ENCODE assay signal across 8 cellular contexts in the genomic region with DNA sequence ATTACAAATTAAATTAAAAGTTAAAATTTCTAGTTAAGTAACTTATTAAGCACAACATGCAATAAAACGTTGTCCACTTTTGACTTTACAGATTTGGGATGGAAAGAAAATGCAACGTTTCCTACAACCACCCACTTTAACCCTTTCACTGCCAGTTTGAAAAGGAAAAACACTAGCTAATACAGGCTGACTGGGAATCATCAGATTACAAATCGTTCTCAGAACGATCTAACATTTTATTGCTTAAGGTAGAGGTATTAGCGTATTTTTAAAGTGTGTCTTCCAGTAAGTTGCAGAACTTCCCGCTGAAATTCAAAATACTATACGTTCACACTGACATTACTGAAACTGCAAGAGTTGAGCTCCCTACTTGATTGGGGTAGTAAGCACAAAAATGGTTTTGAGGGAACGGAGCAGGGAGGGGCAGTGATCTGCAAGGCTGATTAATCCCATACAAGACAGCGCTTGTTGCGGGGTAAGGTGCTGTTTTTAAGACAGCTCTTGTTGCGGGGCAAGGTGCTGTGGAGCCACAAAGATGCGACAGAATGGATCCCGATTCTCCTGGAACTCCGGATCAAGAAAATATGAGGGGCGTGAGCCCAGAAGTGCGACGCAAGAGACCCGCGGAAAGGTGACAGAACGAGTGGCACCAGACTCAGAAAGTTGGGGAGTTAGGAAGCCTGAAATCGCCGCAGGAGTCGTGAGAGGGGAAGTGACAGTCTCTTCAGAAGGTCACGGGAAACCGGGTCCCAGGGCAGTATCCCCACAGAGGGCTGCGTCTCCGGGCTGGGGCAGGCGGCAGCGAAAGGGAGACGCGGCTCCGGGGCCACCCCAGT. TPM values are rescaled to one million over a fixed set of nuclear protein-coding genes. Genes with fewer than 3 reads are reported as not detected.
A peak's percentile ranks its signal among the peaks of the same experiment; 100 is the strongest.
DNase-seq lines count a peak whose midpoint lies in the region; ATAC-seq lines count a peak whose summit lies in the region.

No MANE protein-coding gene starts in this region.

- intact Hi-C loops in Right ventricle myocardium superior (cut with DNase I): no loop called here

- peak overlapping the region; percentile 68 for H3K18ac ChIP-seq in trophoblast cell (ENCODE audit: low read length)

- H3K79me1 ChIP-seq in trophoblast cell (ENCODE audit: low read length): peaks cover 5% of the 10 kb centered on the region

- H4K91ac ChIP-seq in trophoblast cell (ENCODE audit: low read depth, low read length): peak overlapping the region; percentile 21

- peak overlapping the region; percentile 81 for H3K4me2 ChIP-seq in trophoblast cell (ENCODE audit: low read length)

- H2BK5ac ChIP-seq in trophoblast cell (ENCODE audit: low read depth, low read length, poor library complexity): peak overlapping the region; percentile 28

- peak overlapping the region; percentile 86 for H4K8ac ChIP-seq in trophoblast cell (ENCODE audit: low read depth, low read length)

- H2BK12ac ChIP-seq in trophoblast cell (ENCODE audit: low read length): no peak overlapping the region

- H3K23ac ChIP-seq in trophoblast cell (ENCODE audit: low read length): no peak overlapping the region

- no peaks in the 10 kb centered on the region for H3K9me3 ChIP-seq in trophoblast cell (ENCODE audit: insufficient read depth, low read depth, low read length)

- H3K79me2 ChIP-seq in trophoblast cell (ENCODE audit: control insufficient read depth, insufficient read depth, low read length, poor library complexity): peaks cover 7% of the 10 kb centered on the region

- peak; percentile 3 to 5 for DNase-seq in stimulated activated CD4-positive, alpha-beta T cell treated with anti-CD3 and anti-CD28 coated beads, Interleukin-1b, Interleukin-23, amount 100 ng/mL, for 4 hours (ENCODE audit: low read depth in 2 of 2)
- no peak for DNase-seq in stimulated activated CD4-positive, alpha-beta T cell treated with anti-CD3 and anti-CD28 coated beads, Interleukin-12 subunit alpha, Interleukin-12 subunit beta, amount 100 ng/mL, for 4 hours
- DNase-seq in MV-4-11 (lab: John Stamatoyannopoulos, UW): peak; percentile 47
- no peak for DNase-seq in Right ventricle myocardium superior
- peak in 1 of 2 donors; percentile 28 for DNase-seq in trophoblast cell
- DNase-seq in Ammon's horn (ENCODE audit: low spot score): no peak

- peak overlapping the region; percentile 94 for H3K9ac ChIP-seq in trophoblast cell (ENCODE audit: low read length)

- H3K4ac ChIP-seq in trophoblast cell (ENCODE audit: low read depth, low read length): peak overlapping the region; percentile 35

- ATAC-seq in HG02571 (IDR thresholded peaks at IDR 0.05; ENCODE audit: unreplicated experiment): peak; percentile 26
- ATAC-seq in activated T-helper 17 cell treated with anti-CD3 and anti-CD28 coated beads, Interleukin-2, amount 50 U/mL, for 72 hours (replicated peaks): peak; percentile 48
- ATAC-seq in Right ventricle myocardium superior (ENCODE audit: poor library complexity): peak; percentile 26

- peak overlapping the region; percentile 82 for H3K27ac ChIP-seq in trophoblast cell (ENCODE audit: low read depth, low read length)

- peaks cover 36% of the 10 kb centered on the region for H3K36me3 Mint-ChIP-seq in activated T-helper 17 cell treated with anti-CD3 and anti-CD28 coated beads, Interleukin-2, amount 50 U/mL, for 72 hours (ENCODE audit: low read depth)

- no peaks in the 10 kb centered on the region for H3K27me3 ChIP-seq in trophoblast cell (ENCODE audit: insufficient read depth, low read length)

- H3K27me3 Mint-ChIP-seq in activated T-helper 17 cell treated with anti-CD3 and anti-CD28 coated beads, Interleukin-2, amount 50 U/mL, for 72 hours: no peaks in the 10 kb centered on the region

- H3K9me3 Mint-ChIP-seq in activated T-helper 17 cell treated with anti-CD3 and anti-CD28 coated beads, Interleukin-2, amount 50 U/mL, for 72 hours: no peaks in the 10 kb centered on the region

- H2BK120ac ChIP-seq in trophoblast cell (ENCODE audit: insufficient read depth, low read length, poor library complexity): peak overlapping the region; percentile 39

- H3K36me3 ChIP-seq in trophoblast cell (ENCODE audit: control insufficient read depth in 1 of 2, insufficient read depth in 2 of 2, low read length in 2 of 2): no peaks in the 10 kb centered on the region

- H3K4me3 Mint-ChIP-seq in activated T-helper 17 cell treated with anti-CD3 and anti-CD28 coated beads, Interleukin-2, amount 50 U/mL, for 72 hours: peak overlapping the region; percentile 99

- peak overlapping the region; percentile 98 for H3K27ac Mint-ChIP-seq in activated T-helper 17 cell treated with anti-CD3 and anti-CD28 coated beads, Interleukin-2, amount 50 U/mL, for 72 hours

- H2AFZ ChIP-seq in trophoblast cell (ENCODE audit: insufficient read depth, low read length, poor library complexity): peak overlapping the region; percentile 72

- whole genome bisulfite sequencing in trophoblast cell (ENCODE audit: extremely low coverage, insufficient coverage, insufficient read length): no CpG with 5 or more reads among the region's 32 CpGs

- peak overlapping the region; percentile 90 for H3K4me3 ChIP-seq in trophoblast cell (ENCODE audit: low read depth, low read length)

- no peaks in the 10 kb centered on the region for H3K4me1 ChIP-seq in trophoblast cell (ENCODE audit: control insufficient read depth in 1 of 2, insufficient read depth in 2 of 2, low read length in 2 of 2)

- H2AK5ac ChIP-seq in trophoblast cell (ENCODE audit: low read length): no peak overlapping the region

- peak overlapping the region; percentile 78 for H3K14ac ChIP-seq in trophoblast cell (ENCODE audit: low read length)

- H4K12ac ChIP-seq in trophoblast cell (ENCODE audit: low read depth, low read length): peak overlapping the region; percentile 60

- peaks cover 29% of the 10 kb centered on the region for H3K4me1 Mint-ChIP-seq in activated T-helper 17 cell treated with anti-CD3 and anti-CD28 coated beads, Interleukin-2, amount 50 U/mL, for 72 hours

RNA-seq across cellular contexts. Expression of a gene that starts 0.6 kb away (rescaled TPM):
- 100 to 1,000 TPM in 1 of 2 donors, 10 to 100 TPM in 1; 95.0 to 141 TPM for total RNA-seq in activated T-helper 17 cell treated with anti-CD3 and anti-CD28 coated beads, Interleukin-2, amount 50 U/mL, for 72 hours
- total RNA-seq in Right ventricle myocardium superior: 766 TPM
- polyA plus RNA-seq in trophoblast cell (2013): 73.1 TPM in 2 replicates

RNA-seq across cellular contexts. Expression of a gene that starts 0.9 kb away (rescaled TPM):
- total RNA-seq in activated T-helper 17 cell treated with anti-CD3 and anti-CD28 coated beads, Interleukin-2, amount 50 U/mL, for 72 hours: 10 to 100 TPM; 86.2 to 87.0 TPM
- total RNA-seq in Right ventricle myocardium superior: 1,664 TPM
- 45.9 and 46.1 TPM in 2 replicates for polyA plus RNA-seq in trophoblast cell (2013)

Comparison
In these comparisons a context has a peak if more than half of its experiments do, and no peak if none do; other contexts are left out.
1. DNase-seq: peak in stimulated activated CD4-positive, alpha-beta T cell treated with anti-CD3 and anti-CD28 coated beads, Interleukin-1b, Interleukin-23, amount 100 ng/mL, for 4 hours (2 of 2) and MV-4-11 (single experiment); none in stimulated activated CD4-positive, alpha-beta T cell treated with anti-CD3 and anti-CD28 coated beads, Interleukin-12 subunit alpha, Interleukin-12 subunit beta, amount 100 ng/mL, for 4 hours (single experiment), Right ventricle myocardium superior (single experiment) and Ammon's horn (single experiment).
2. RNA of a gene that starts 0.9 kb away (total RNA-seq): 1,664 TPM in Right ventricle myocardium superior (single experiment); 86.2 to 87.0 TPM in activated T-helper 17 cell treated with anti-CD3 and anti-CD28 coated beads, Interleukin-2, amount 50 U/mL, for 72 hours; every median in the first group is over 10 times any median in the second.
3. Peak in every context shown above with its lines, with median percentiles within 50 percentile points of each other: ATAC-seq.